Comparison of ENCODE assay signal across 31 cellular contexts in the genomic region with DNA sequence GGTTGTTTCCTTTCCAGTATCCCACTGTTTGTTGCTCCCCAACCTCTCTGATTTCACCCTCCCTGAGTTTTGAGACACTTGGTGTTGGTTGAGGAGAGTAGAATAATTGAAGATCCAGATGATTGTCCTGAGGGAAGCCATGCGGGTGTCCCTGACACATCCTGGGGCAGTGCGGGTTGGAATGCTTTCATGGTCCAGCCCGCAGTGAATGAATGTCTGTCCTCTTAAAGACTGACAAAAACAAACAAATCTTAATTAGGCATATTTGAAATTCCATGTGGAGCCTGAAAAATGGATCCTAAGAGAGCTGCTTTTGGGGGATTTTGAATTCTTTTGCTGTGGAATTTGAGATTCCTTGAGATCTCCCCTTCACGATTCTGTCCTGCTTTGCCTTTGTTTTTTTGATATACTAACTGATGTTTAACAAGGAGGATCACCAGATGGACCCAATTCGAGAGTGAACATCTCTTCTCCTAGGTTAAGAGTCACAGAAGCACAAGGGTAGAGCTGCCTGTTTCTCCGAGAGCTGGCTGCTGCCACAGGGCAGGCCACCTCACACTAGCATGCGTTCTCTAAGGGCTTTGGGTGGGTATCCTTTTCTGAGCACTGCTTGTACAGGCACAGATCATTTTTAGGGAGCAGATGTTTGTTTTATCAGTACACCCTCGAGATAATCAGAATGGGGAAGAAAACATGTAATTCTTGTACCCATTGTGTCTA. TPM values are rescaled to one million over a fixed set of nuclear protein-coding genes. Genes with fewer than 3 reads are reported as not detected.
A peak's percentile ranks its signal among the peaks of the same experiment; 100 is the strongest.
DNase-seq lines count a peak whose midpoint lies in the region; ATAC-seq lines count a peak whose summit lies in the region.
"Had no signal": no experiment of that assay in that cellular context is flagged by ENCODE, and none has a peak within 500 bp of the region (broad histone marks: within the 10 kb centered on the region; RNA-seq: fewer than 3 reads in every experiment).

No MANE protein-coding gene starts in this region.

- peak overlapping the region; percentile 59 for H2AK5ac ChIP-seq in trophoblast cell (ENCODE audit: low read length)

- peak overlapping the region; percentile 7 for H3K4me2 ChIP-seq in trophoblast cell (ENCODE audit: low read length)
- H3K4me2 ChIP-seq: KMS-11 had no signal

- H2BK120ac ChIP-seq in trophoblast cell (ENCODE audit: insufficient read depth, low read length, poor library complexity) = peak overlapping the region; percentile 86

- H3K36me3 ChIP-seq in SK-N-MC (ENCODE audit: insufficient read depth, low read length) = no peaks in the 10 kb centered on the region
- H3K36me3 ChIP-seq in trophoblast cell (ENCODE audit: control insufficient read depth in 1 of 2, insufficient read depth in 2 of 2, low read length in 2 of 2) = peaks cover 3 to 8% of the 10 kb centered on the region in 2 experiments
- H3K36me3 ChIP-seq: esophagus squamous epithelium, heart right ventricle, ovary had no signal

- H3K9ac ChIP-seq in SK-N-MC (ENCODE audit: insufficient read length) (no peak overlapping the region), trophoblast cell (ENCODE audit: low read length) (no peak overlapping the region)
- H3K9ac ChIP-seq: KMS-11 had no signal

- H3K14ac ChIP-seq in trophoblast cell (ENCODE audit: low read length) = peak overlapping the region; percentile 67

- H3K4ac ChIP-seq in trophoblast cell (ENCODE audit: low read depth, low read length) = no peak overlapping the region

- no CpG with 5 or more reads among the region's 8 CpGs for WGBS in trophoblast cell (ENCODE audit: extremely low coverage, insufficient coverage, insufficient read length)

- H3K27ac ChIP-seq in SK-N-MC = no peak overlapping the region
- peak overlapping the region; percentile 86 for H3K27ac ChIP-seq in trophoblast cell (ENCODE audit: low read depth, low read length)
- H3K27ac ChIP-seq: esophagus squamous epithelium, heart right ventricle, HL-60, KMS-11, ovary had no signal

- H2BK12ac ChIP-seq in trophoblast cell (ENCODE audit: low read length) = peak overlapping the region; percentile 68

- H3K18ac ChIP-seq in trophoblast cell (ENCODE audit: low read length) = peak overlapping the region; percentile 80

- peak overlapping the region; percentile 93 for H2BK5ac ChIP-seq in trophoblast cell (ENCODE audit: low read depth, low read length, poor library complexity)

- H3K23ac ChIP-seq in trophoblast cell (ENCODE audit: low read length) = no peak overlapping the region

- no peak for ATAC-seq in GM18867 (IDR thresholded peaks at IDR 0.05; ENCODE audit: unreplicated experiment)
- no peak for ATAC-seq in HG03439 (IDR thresholded peaks at IDR 0.05; ENCODE audit: unreplicated experiment)
- ATAC-seq in HG02642 (IDR thresholded peaks at IDR 0.05; ENCODE audit: poor library complexity, unreplicated experiment) = no peak
- ATAC-seq: activated naive CD8-positive, alpha-beta T cell treated with anti-CD3 and anti-CD28 coated beads, Interleukin-2, amount 50 U/mL, for 24 hours; activated T-cell treated with anti-CD3 and anti-CD28 coated beads, Interleukin-2, amount 50 U/mL, for 72 hours had no signal

- peak overlapping the region; percentile 30 for H4K8ac ChIP-seq in trophoblast cell (ENCODE audit: low read depth, low read length)

- no peak overlapping the region for H2AFZ ChIP-seq in trophoblast cell (ENCODE audit: insufficient read depth, low read length, poor library complexity)

- peaks cover 11 to 15% of the 10 kb centered on the region in 2 experiments for H3K4me1 ChIP-seq in trophoblast cell (ENCODE audit: control insufficient read depth in 1 of 2, insufficient read depth in 2 of 2, low read length in 2 of 2)
- H3K4me1 ChIP-seq: esophagus squamous epithelium had no signal

- H3K27me3 ChIP-seq in trophoblast cell (ENCODE audit: insufficient read depth, low read length) = no peaks in the 10 kb centered on the region
- H3K27me3 ChIP-seq: esophagus squamous epithelium, heart right ventricle, ovary had no signal

- DNase-seq in ELF-1 (ENCODE audit: low read depth, low spot score) (peak; percentile 82), SK-N-MC (ENCODE audit: low read depth, low spot score) (no peak), foreskin melanocyte (peak; percentile 78), trophoblast cell (peak; percentile 83 to 85), NCI-H345 (lab: John Stamatoyannopoulos, UW) (no peak)
- DNase-seq: activated CD4-positive, alpha-beta T cell treated with anti-CD3 and anti-CD28 coated beads, Interleukin-2, amount 50 U/mL, for 48 hours; activated naive CD4-positive, alpha-beta T cell; activated naive CD8-positive, alpha-beta T cell treated with anti-CD3 and anti-CD28 coated beads, Interleukin-2, amount 50 U/mL, for 24 hours; activated T-cell treated with anti-CD3 and anti-CD28 coated beads, Interleukin-2, amount 50 U/mL, for 72 hours; AML-193; CD4-positive, alpha-beta memory T cell; dermis blood vessel endothelial cell; DMS 273 treated with DMSO at 0.1 percent for 48 hours; esophagus squamous epithelium; heart right ventricle; kidney glomerular epithelial cell; NCI-H1436; NCI-H2081; NCI-H226; NCI-H69; ovary; Right ventricle myocardium superior; small intestine; stimulated activated naive CD4-positive, alpha-beta T cell treated with Interleukin-2 at 50 U/mL for 16 hours had no signal

- H3K79me2 ChIP-seq in trophoblast cell (ENCODE audit: control insufficient read depth, insufficient read depth, low read length, poor library complexity) = peaks cover 7% of the 10 kb centered on the region

- peak overlapping the region; percentile 77 for H4K91ac ChIP-seq in trophoblast cell (ENCODE audit: low read depth, low read length)

- H3K79me1 ChIP-seq in trophoblast cell (ENCODE audit: low read length) = peaks cover 8% of the 10 kb centered on the region

- H3K4me3 ChIP-seq in SK-N-MC (0 out of 2 replicates have a peak overlapping the region, but pooled peaks have one; percentile 12), trophoblast cell (ENCODE audit: low read depth, low read length) (no peak overlapping the region)
- H3K4me3 ChIP-seq: esophagus squamous epithelium, HAP-1, heart right ventricle, lung, ovary had no signal

- no peaks in the 10 kb centered on the region for H3K9me3 ChIP-seq in SK-N-MC (ENCODE audit: low read depth, low read length)
- H3K9me3 ChIP-seq in trophoblast cell (ENCODE audit: insufficient read depth, low read depth, low read length) = no peaks in the 10 kb centered on the region
- H3K9me3 ChIP-seq: esophagus squamous epithelium, HAP-1, heart right ventricle, ovary had no signal

- no peak overlapping the region for H4K12ac ChIP-seq in trophoblast cell (ENCODE audit: low read depth, low read length)

RNA-seq across cellular contexts. Expression of gene GPR171, which starts 47.4 kb away (rescaled TPM):
- polyA plus RNA-seq in trophoblast cell (2013) = 0.04 TPM in 1 of 2 replicates, not detected in the other

Comparison
In these comparisons a context has a peak if more than half of its experiments do, and no peak if none do; other contexts are left out.
1. DNase-seq: peak in ELF-1 (single experiment), foreskin melanocyte (single experiment) and trophoblast cell (2 of 2); none in SK-N-MC (single experiment) and NCI-H345 (single experiment).